8 cellular contexts compared by ENCODE assay signal in the genomic region with DNA sequence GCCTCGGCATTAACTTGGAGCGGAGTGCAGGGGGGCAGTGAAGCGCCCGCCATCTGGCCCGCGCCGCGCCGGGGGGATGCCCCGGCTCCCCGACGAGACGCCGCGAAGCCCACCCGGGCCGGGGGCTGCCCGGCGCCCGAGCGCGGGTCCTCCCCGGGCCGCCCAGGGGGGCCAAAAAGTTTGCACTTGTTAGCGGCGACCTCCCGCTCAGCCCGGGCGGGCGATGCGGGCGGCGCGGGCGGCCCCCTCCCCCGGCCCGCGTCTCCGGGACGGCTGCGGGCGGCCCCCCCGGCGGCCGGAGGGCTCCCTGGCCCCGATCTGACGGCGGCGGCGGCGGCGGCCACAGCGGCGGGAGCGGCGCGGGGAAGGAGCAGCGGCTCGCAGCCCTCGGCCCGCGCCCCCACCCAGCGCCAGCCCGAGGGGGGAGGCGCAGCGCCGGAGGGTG. TPM values are rescaled to one million over a fixed set of nuclear protein-coding genes. Genes with fewer than 3 reads are reported as not detected.
DNase-seq lines count a peak whose midpoint lies in the region; ATAC-seq and TF ChIP-seq lines count a peak whose summit lies in the region.

A gene with protein sequence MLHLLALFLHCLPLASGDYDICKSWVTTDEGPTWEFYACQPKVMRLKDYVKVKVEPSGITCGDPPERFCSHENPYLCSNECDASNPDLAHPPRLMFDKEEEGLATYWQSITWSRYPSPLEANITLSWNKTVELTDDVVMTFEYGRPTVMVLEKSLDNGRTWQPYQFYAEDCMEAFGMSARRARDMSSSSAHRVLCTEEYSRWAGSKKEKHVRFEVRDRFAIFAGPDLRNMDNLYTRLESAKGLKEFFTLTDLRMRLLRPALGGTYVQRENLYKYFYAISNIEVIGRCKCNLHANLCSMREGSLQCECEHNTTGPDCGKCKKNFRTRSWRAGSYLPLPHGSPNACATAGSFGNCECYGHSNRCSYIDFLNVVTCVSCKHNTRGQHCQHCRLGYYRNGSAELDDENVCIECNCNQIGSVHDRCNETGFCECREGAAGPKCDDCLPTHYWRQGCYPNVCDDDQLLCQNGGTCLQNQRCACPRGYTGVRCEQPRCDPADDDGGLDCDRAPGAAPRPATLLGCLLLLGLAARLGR (plus strand): TSS at position 316 of the 445 bp plus-strand sequence. CDS start 4,774 bp downstream, outside the sequence.

- DNase-seq in GM12865 (ENCODE audit: low read depth) (no peak), glutamatergic neuron (no peak), skeletal muscle cell (ENCODE audit: low read depth) (no peak), nucleus accumbens (lab: John Stamatoyannopoulos, UW) (no peak), glomerular visceral epithelial cell (ENCODE audit: extremely low spot score) (no peak)

- H3K27ac Mint-ChIP-seq in glutamatergic neuron (ENCODE audit: unreplicated experiment), result peak within 1 kb of the TSS; percentile 94

- peak within 1 kb of the TSS; percentile 99 for H3K4me3 Mint-ChIP-seq in glutamatergic neuron (ENCODE audit: unreplicated experiment)

- no peak for TF ChIP-seq CTCF in GM12865 (IDR thresholded peaks at IDR 0.05; ENCODE audit: insufficient read depth, low read depth, low read length, missing control alignments)
- no peak for TF ChIP-seq CTCF in WI38 (IDR thresholded peaks at IDR 0.05; ENCODE audit: low read depth, low read length)
- TF ChIP-seq CTCF in glutamatergic neuron (IDR thresholded peaks at IDR 0.05; ENCODE audit: partially characterized antibody, unreplicated experiment), result no peak

- peak within 1 kb of the TSS; percentile 39 for H3K4me3 ChIP-seq in GM12865 (ENCODE audit: low read depth, low read length)
- peak within 1 kb of the TSS; percentile 69 for H3K4me3 ChIP-seq in WI38 (ENCODE audit: low read depth, low read length)
- H3K4me3 ChIP-seq in skeletal muscle cell (ENCODE audit: low read depth, low read length), result peak within 1 kb of the TSS; percentile 58

- H3K36me3 Mint-ChIP-seq in glutamatergic neuron (ENCODE audit: unreplicated experiment), result peaks cover 4% of the 10 kb centered on the region

- H3K4me1 Mint-ChIP-seq in glutamatergic neuron (ENCODE audit: low read depth, unreplicated experiment), result peaks cover 33% of the 10 kb centered on the region

- ATAC-seq in GM21786 (IDR thresholded peaks at IDR 0.05; ENCODE audit: unreplicated experiment) (no peak), HG03439 (IDR thresholded peaks at IDR 0.05; ENCODE audit: unreplicated experiment) (no peak)

- peaks cover 9% of the 10 kb centered on the region for H3K27me3 Mint-ChIP-seq in glutamatergic neuron (ENCODE audit: unreplicated experiment)

- peaks cover 9% of the 10 kb centered on the region for H3K9me3 Mint-ChIP-seq in glutamatergic neuron (ENCODE audit: unreplicated experiment)

RNA-seq across cellular contexts. Expression of the gene that starts here (rescaled TPM):
- 43.7 TPM for total RNA-seq in glutamatergic neuron (ENCODE audit: unreplicated experiment)
